Comparison of ENCODE assay signal across 1 cellular context in the genomic region with DNA sequence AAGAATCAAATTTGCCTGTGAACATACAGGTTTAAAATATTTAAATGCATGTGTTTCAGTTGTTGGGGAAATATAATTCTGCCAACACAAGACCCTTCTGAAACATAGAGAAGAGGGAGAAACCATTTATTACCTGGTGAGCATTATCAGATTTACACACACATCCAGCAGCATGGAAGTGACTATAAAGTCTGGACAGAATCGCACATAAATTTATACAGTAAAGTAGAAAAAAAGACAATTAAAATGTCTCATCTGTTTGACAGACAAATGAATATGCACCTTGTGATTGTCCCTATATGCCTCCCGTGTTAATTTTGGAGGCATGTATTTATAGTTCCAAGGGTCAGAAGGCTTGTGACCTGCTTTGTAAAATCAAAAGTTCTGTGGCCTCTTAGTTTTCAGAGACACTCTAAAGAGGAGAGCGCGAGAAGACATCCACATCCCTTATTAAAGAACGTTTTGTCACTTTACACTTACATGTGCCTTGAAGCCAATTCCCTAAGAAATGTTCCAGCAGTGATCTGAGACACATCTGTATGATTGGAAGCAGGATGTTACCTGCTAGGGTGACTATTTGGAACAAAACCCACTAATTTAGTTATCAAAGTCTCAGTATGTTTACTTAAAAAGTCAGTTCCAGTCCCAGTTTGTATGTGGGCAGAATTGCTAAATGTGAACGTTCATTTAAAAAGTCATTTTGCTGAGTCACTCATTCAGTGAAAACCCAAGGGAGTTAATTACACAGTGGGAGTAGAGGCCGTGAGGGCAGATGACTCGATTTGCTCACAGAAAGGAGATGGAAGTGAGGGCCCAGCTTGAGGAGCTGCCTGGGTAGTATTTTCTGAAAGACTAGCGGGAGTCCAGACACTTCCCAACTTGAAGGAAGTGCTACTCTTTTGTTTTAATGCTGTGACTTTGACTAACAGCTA.
TF ChIP-seq lines count a peak whose summit lies in the region.

No MANE protein-coding gene starts in this region.

TF ChIP-seq in GM12878, 131 proteins besides CTCF, POLR2A, EP300 and RAD21 (continued from another document and continues in another):
- TF ChIP-seq, protein P1, sequence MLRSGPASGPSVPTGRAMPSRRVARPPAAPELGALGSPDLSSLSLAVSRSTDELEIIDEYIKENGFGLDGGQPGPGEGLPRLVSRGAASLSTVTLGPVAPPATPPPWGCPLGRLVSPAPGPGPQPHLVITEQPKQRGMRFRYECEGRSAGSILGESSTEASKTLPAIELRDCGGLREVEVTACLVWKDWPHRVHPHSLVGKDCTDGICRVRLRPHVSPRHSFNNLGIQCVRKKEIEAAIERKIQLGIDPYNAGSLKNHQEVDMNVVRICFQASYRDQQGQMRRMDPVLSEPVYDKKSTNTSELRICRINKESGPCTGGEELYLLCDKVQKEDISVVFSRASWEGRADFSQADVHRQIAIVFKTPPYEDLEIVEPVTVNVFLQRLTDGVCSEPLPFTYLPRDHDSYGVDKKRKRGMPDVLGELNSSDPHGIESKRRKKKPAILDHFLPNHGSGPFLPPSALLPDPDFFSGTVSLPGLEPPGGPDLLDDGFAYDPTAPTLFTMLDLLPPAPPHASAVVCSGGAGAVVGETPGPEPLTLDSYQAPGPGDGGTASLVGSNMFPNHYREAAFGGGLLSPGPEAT (IDR thresholded peaks at IDR 0.05; ENCODE audit: low read depth) = peak; percentile 85
- TF ChIP-seq, protein P2, sequence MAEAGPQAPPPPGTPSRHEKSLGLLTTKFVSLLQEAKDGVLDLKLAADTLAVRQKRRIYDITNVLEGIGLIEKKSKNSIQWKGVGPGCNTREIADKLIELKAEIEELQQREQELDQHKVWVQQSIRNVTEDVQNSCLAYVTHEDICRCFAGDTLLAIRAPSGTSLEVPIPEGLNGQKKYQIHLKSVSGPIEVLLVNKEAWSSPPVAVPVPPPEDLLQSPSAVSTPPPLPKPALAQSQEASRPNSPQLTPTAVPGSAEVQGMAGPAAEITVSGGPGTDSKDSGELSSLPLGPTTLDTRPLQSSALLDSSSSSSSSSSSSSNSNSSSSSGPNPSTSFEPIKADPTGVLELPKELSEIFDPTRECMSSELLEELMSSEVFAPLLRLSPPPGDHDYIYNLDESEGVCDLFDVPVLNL (IDR thresholded peaks at IDR 0.05; ENCODE audit: low read depth, low read length) = no peak
- TF ChIP-seq ATF7 (IDR thresholded peaks at IDR 0.05; ENCODE audit: low read depth) = peak; percentile 69
- TF ChIP-seq MEF2B (IDR thresholded peaks at IDR 0.05; ENCODE audit: partially characterized antibody, poor library complexity, severe bottlenecking) = peak; percentile 98
- TF ChIP-seq ZBED1 (IDR thresholded peaks at IDR 0.05; ENCODE audit: borderline replicate concordance) = no peak
- TF ChIP-seq, protein P3, sequence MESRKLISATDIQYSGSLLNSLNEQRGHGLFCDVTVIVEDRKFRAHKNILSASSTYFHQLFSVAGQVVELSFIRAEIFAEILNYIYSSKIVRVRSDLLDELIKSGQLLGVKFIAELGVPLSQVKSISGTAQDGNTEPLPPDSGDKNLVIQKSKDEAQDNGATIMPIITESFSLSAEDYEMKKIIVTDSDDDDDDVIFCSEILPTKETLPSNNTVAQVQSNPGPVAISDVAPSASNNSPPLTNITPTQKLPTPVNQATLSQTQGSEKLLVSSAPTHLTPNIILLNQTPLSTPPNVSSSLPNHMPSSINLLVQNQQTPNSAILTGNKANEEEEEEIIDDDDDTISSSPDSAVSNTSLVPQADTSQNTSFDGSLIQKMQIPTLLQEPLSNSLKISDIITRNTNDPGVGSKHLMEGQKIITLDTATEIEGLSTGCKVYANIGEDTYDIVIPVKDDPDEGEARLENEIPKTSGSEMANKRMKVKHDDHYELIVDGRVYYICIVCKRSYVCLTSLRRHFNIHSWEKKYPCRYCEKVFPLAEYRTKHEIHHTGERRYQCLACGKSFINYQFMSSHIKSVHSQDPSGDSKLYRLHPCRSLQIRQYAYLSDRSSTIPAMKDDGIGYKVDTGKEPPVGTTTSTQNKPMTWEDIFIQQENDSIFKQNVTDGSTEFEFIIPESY (IDR thresholded peaks at IDR 0.05) = no peak
- no peak for TF ChIP-seq KLF5 (IDR thresholded peaks at IDR 0.05; ENCODE audit: partially characterized antibody)
- peak; percentile 96; the same call in 1 of the 2 replicates for TF ChIP-seq ASH2L (IDR thresholded peaks at IDR 0.05; ENCODE audit: borderline replicate concordance, low read depth)
- TF ChIP-seq CEBPB (IDR thresholded peaks at IDR 0.05; ENCODE audit: borderline replicate concordance in 1 of 2, low read depth in 2 of 2, low read length in 2 of 2) = no peak
- TF ChIP-seq SKIL (IDR thresholded peaks at IDR 0.05; ENCODE audit: low read depth, poor library complexity, severe bottlenecking) = peak; percentile 85
- TF ChIP-seq EED (IDR thresholded peaks at IDR 0.05; ENCODE audit: low read depth) = no peak
- TF ChIP-seq HDGF (IDR thresholded peaks at IDR 0.05) = no peak
- no peak for TF ChIP-seq MYC (IDR thresholded peaks at IDR 0.05; ENCODE audit: insufficient read depth, insufficient read length, insufficient replicate concordance, low read length, severe bottlenecking)
- TF ChIP-seq, protein P4, sequence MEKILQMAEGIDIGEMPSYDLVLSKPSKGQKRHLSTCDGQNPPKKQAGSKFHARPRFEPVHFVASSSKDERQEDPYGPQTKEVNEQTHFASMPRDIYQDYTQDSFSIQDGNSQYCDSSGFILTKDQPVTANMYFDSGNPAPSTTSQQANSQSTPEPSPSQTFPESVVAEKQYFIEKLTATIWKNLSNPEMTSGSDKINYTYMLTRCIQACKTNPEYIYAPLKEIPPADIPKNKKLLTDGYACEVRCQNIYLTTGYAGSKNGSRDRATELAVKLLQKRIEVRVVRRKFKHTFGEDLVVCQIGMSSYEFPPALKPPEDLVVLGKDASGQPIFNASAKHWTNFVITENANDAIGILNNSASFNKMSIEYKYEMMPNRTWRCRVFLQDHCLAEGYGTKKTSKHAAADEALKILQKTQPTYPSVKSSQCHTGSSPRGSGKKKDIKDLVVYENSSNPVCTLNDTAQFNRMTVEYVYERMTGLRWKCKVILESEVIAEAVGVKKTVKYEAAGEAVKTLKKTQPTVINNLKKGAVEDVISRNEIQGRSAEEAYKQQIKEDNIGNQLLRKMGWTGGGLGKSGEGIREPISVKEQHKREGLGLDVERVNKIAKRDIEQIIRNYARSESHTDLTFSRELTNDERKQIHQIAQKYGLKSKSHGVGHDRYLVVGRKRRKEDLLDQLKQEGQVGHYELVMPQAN (conservative IDR thresholded peaks at IDR 0.05) = no peak
- TF ChIP-seq RCOR1 (conservative IDR thresholded peaks at IDR 0.05; ENCODE audit: low read depth, low read length) = no peak
- no peak for TF ChIP-seq CHD1 (IDR thresholded peaks at IDR 0.05; ENCODE audit: low read depth, low read length)
- TF ChIP-seq TCF12 (IDR thresholded peaks at IDR 0.05; ENCODE audit: low read depth, low read length) = no peak
- TF ChIP-seq RFX5 (IDR thresholded peaks at IDR 0.05; ENCODE audit: low read depth, low read length) = no peak
- TF ChIP-seq SIX5 (IDR thresholded peaks at IDR 0.05; ENCODE audit: low read depth, low read length, severe bottlenecking) = no peak
- peak; percentile 16; the same call in 1 of the 2 replicates for TF ChIP-seq SPI1 (IDR thresholded peaks at IDR 0.05; ENCODE audit: borderline replicate concordance, insufficient read depth, low read depth, low read length)
- no peak for TF ChIP-seq EGR1 (IDR thresholded peaks at IDR 0.05; ENCODE audit: borderline replicate concordance in 1 of 2, low read depth in 2 of 2, low read length in 2 of 2)
- TF ChIP-seq ZZZ3 (IDR thresholded peaks at IDR 0.05; ENCODE audit: control insufficient read depth, insufficient read length, low read depth) = no peak
- no peak for TF ChIP-seq BRCA1 (IDR thresholded peaks at IDR 0.05; ENCODE audit: low read depth, low read length)
- no peak for TF ChIP-seq ZNF622 (IDR thresholded peaks at IDR 0.05)
- TF ChIP-seq KDM1A (IDR thresholded peaks at IDR 0.05; ENCODE audit: borderline replicate concordance) = no peak
- TF ChIP-seq, protein P5, sequence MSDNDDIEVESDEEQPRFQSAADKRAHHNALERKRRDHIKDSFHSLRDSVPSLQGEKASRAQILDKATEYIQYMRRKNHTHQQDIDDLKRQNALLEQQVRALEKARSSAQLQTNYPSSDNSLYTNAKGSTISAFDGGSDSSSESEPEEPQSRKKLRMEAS (IDR thresholded peaks at IDR 0.05; ENCODE audit: low read depth, low read length) = no peak
- no peak for TF ChIP-seq ATF3 (IDR thresholded peaks at IDR 0.05; ENCODE audit: borderline replicate concordance, extremely low read depth, low read depth, low read length)
- TF ChIP-seq ETV6 (conservative IDR thresholded peaks at IDR 0.05 in 1 of 2, IDR thresholded peaks at IDR 0.05 in 1 of 2; ENCODE audit: borderline replicate concordance in 1 of 2, low read depth in 1 of 2) = no peak
- TF ChIP-seq, protein P6, sequence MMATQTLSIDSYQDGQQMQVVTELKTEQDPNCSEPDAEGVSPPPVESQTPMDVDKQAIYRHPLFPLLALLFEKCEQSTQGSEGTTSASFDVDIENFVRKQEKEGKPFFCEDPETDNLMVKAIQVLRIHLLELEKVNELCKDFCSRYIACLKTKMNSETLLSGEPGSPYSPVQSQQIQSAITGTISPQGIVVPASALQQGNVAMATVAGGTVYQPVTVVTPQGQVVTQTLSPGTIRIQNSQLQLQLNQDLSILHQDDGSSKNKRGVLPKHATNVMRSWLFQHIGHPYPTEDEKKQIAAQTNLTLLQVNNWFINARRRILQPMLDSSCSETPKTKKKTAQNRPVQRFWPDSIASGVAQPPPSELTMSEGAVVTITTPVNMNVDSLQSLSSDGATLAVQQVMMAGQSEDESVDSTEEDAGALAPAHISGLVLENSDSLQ (IDR thresholded peaks at IDR 0.05) = peak; percentile 60
- TF ChIP-seq REST (IDR thresholded peaks at IDR 0.05; ENCODE audit: low read depth, low read length) = no peak
- no peak for TF ChIP-seq ZNF274 (IDR thresholded peaks at IDR 0.05; ENCODE audit: insufficient read depth, insufficient read length)
- no peak for TF ChIP-seq ZNF384 (IDR thresholded peaks at IDR 0.05; ENCODE audit: borderline replicate concordance, low read depth, low read length)
- no peak for TF ChIP-seq SMC3 (IDR thresholded peaks at IDR 0.05; ENCODE audit: borderline replicate concordance, low read length)
- no peak for TF ChIP-seq SUPT20H (IDR thresholded peaks at IDR 0.05; ENCODE audit: borderline replicate concordance, control insufficient read depth, low read depth, low read length)
- TF ChIP-seq MEF2A (IDR thresholded peaks at IDR 0.05; ENCODE audit: insufficient read depth, low read depth, low read length) = peak; percentile 86
- TF ChIP-seq IKZF2 (IDR thresholded peaks at IDR 0.05) = peak; percentile 78 to 80
- TF ChIP-seq TCF7 (IDR thresholded peaks at IDR 0.05; ENCODE audit: borderline replicate concordance) = no peak
- TF ChIP-seq NR2C1 (IDR thresholded peaks at IDR 0.05) = no peak
- no peak for TF ChIP-seq NFXL1 (IDR thresholded peaks at IDR 0.05; ENCODE audit: borderline replicate concordance)
- no peak for TF ChIP-seq MXI1 (IDR thresholded peaks at IDR 0.05; ENCODE audit: low read depth, low read length)
- no peak for TF ChIP-seq STAT3 (IDR thresholded peaks at IDR 0.05; ENCODE audit: low read depth, low read length)
- peak; percentile 53; the same call in 1 of the 2 replicates for TF ChIP-seq BMI1 (IDR thresholded peaks at IDR 0.05; ENCODE audit: borderline replicate concordance)
- 0 out of 2 replicates have a peak, but pooled peaks have one; percentile 34 for TF ChIP-seq CHD2 (IDR thresholded peaks at IDR 0.05; ENCODE audit: borderline replicate concordance, low read depth, low read length)
- no peak for TF ChIP-seq WRNIP1 (IDR thresholded peaks at IDR 0.05; ENCODE audit: borderline replicate concordance, low read depth, low read length)
- no peak for TF ChIP-seq EZH2 (IDR thresholded peaks at IDR 0.05; ENCODE audit: borderline replicate concordance, control insufficient read depth, low read depth, low read length)
- TF ChIP-seq RBBP5 (conservative IDR thresholded peaks at IDR 0.05) = no peak
- TF ChIP-seq HDAC6 (IDR thresholded peaks at IDR 0.05; ENCODE audit: unreplicated experiment) = peak; percentile 15
- TF ChIP-seq FOXK2 (IDR thresholded peaks at IDR 0.05) = no peak
- no peak for TF ChIP-seq TARDBP (IDR thresholded peaks at IDR 0.05; ENCODE audit: borderline replicate concordance)
- 0 out of 2 replicates have a peak, but pooled peaks have one; percentile 58 for TF ChIP-seq ZNF217 (IDR thresholded peaks at IDR 0.05)
- no peak for TF ChIP-seq GABPA (IDR thresholded peaks at IDR 0.05; ENCODE audit: low read depth)
